ENCODE assay signal across 37 cellular contexts in the genomic region with DNA sequence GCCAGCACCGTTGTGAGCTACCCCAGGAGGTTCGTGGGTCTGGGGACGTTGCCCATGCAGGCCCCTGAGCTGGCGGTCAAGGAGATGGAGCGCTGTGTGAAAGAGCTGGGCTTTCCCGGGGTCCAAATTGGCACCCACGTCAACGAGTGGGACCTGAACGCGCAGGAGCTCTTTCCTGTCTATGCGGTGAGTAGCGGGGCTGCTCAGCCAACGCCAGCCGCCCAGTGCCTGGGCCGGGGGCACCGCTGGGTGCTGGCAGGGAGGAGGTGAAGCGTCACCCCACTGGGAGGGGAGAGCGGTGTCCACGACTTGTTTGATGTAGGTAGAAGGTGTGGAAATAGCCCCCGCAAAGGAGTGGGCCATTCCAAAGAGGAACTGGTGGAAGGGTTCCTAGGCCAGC. TPM values are rescaled to one million over a fixed set of nuclear protein-coding genes. Genes with fewer than 3 reads are reported as not detected.
"Had no signal": no experiment of that assay in that cellular context is flagged by ENCODE, and none has a peak within 500 bp of the region (broad histone marks: within the 10 kb centered on the region; RNA-seq: fewer than 3 reads in every experiment).

No MANE protein-coding gene starts in this region.

- H3K27me3 ChIP-seq: adrenal gland, body of pancreas, brain microvascular endothelial cell, breast epithelium had no signal

- DNase-seq: activated B cell treated with CpG ODN at 0.5 μM for 24 hours; activated CD4-positive, alpha-beta memory T cell treated with anti-CD3 and anti-CD28 coated beads for 36 hours; activated CD4-positive, alpha-beta T cell treated with anti-CD3 and anti-CD28 coated beads for 4 hours; activated CD4-positive, alpha-beta T cell treated with anti-CD3 and anti-CD28 coated beads, Interleukin-2, amount 10 ng/mL, durations not matched to agents 24 days and 14 days; activated CD4-positive, alpha-beta T cell treated with anti-CD3 and anti-CD28 coated beads, Interleukin-2, amount 50 U/mL, for 1 hour; activated CD4-positive, alpha-beta T cell treated with anti-CD3 and anti-CD28 coated beads, Interleukin-2, amount 50 U/mL, for 4 hours; activated CD4-positive, CD25-positive, alpha-beta regulatory T cell treated with anti-CD3 and anti-CD28 coated beads, Interleukin-2, amount 50 U/mL, for 72 hours; activated CD8-positive, alpha-beta memory T cell treated with anti-CD3 and anti-CD28 coated beads, Interleukin-2, amount 50 U/mL, for 4 hours; activated CD8-positive, alpha-beta T cell treated with anti-CD3 and anti-CD28 coated beads for 36 hours; activated effector memory CD4-positive, alpha-beta T cell treated with anti-CD3 and anti-CD28 coated beads, Interleukin-2, amount 50 U/mL, for 16 hours; activated gamma-delta T cell treated with Interleukin-2 at 50 U/mL for 16 hours; activated naive CD4-positive, alpha-beta T cell; activated naive CD4-positive, alpha-beta T cell treated with anti-CD3 and anti-CD28 coated beads for 36 hours; activated naive CD4-positive, alpha-beta T cell treated with anti-CD3 and anti-CD28 coated beads, Interleukin-2, amount 50 U/mL, for 16 hours; activated naive CD8-positive, alpha-beta T cell treated with anti-CD3 and anti-CD28 coated beads for 36 hours; activated T-cell treated with anti-CD3 and anti-CD28 coated beads for 4 hours; activated T-cell treated with anti-CD3 and anti-CD28 coated beads, Interleukin-2, amount 50 U/mL, for 1 hour; activated T-cell treated with anti-CD3 and anti-CD28 coated beads, Interleukin-2, amount 50 U/mL, for 4 hours; activated T-cell treated with anti-CD3 and anti-CD28 coated beads, Interleukin-2, amount 50 U/mL, for 72 hours; amniotic stem cell; aorta; body of pancreas; brain microvascular endothelial cell; central memory CD4-positive, alpha-beta T cell; T-helper 1 cell; T-helper 2 cell; T-helper 9 cell had no signal

- H3K27ac ChIP-seq: adrenal gland, body of pancreas, brain microvascular endothelial cell, breast epithelium, VCaP had no signal

- H3K36me3 ChIP-seq: adrenal gland, brain microvascular endothelial cell, breast epithelium had no signal

- ATAC-seq: activated CD8-positive, alpha-beta T cell treated with anti-CD3 and anti-CD28 coated beads for 36 hours; activated naive CD4-positive, alpha-beta T cell treated with anti-CD3 and anti-CD28 coated beads, Interleukin-2, amount 50 U/mL, for 72 hours; activated T-cell treated with anti-CD3 and anti-CD28 coated beads, Interleukin-2, amount 50 U/mL, for 4 hours; activated T-cell treated with anti-CD3 and anti-CD28 coated beads, Interleukin-2, amount 50 U/mL, for 72 hours; activated T-helper 17 cell treated with anti-CD3 and anti-CD28 coated beads, Interleukin-2, amount 50 U/mL, for 72 hours; body of pancreas had no signal

- FAIRE-seq: astrocyte, TTC549 had no signal

- H3K9me3 ChIP-seq: adrenal gland, body of pancreas, breast epithelium had no signal

- H3K4me1 ChIP-seq: adrenal gland, body of pancreas, breast epithelium had no signal

- H3K4me3 ChIP-seq: adrenal gland, body of pancreas, breast epithelium had no signal

RNA-seq across cellular contexts. Expression of a gene that starts 25.0 kb away (rescaled TPM):
- total RNA-seq: activated B cell treated with CpG ODN at 0.5 μM for 24 hours; activated CD4-positive, alpha-beta memory T cell treated with anti-CD3 and anti-CD28 coated beads for 36 hours; activated CD4-positive, alpha-beta T cell treated with anti-CD3 and anti-CD28 coated beads, Interleukin-2, amount 10 ng/mL, durations not matched to agents 24 days and 14 days; activated CD8-positive, alpha-beta memory T cell treated with anti-CD3 and anti-CD28 coated beads for 36 hours; activated CD8-positive, alpha-beta T cell treated with anti-CD3 and anti-CD28 coated beads for 36 hours; activated naive CD4-positive, alpha-beta T cell treated with anti-CD3 and anti-CD28 coated beads for 36 hours; activated naive CD4-positive, alpha-beta T cell treated with anti-CD3 and anti-CD28 coated beads, Interleukin-2, amount 50 U/mL, for 72 hours; activated naive CD8-positive, alpha-beta T cell treated with anti-CD3 and anti-CD28 coated beads for 36 hours; activated T-cell treated with anti-CD3 and anti-CD28 coated beads, Interleukin-2, amount 50 U/mL, for 4 hours; activated T-cell treated with anti-CD3 and anti-CD28 coated beads, Interleukin-2, amount 50 U/mL, for 72 hours; activated T-helper 1 cell treated with anti-CD3 and anti-CD28 coated beads, Interleukin-12 subunit alpha, Interleukin-12 subunit beta, Interleukin-2, Interleukin-4 antibody, amounts not matched to agents 30 ng/mL and 10 ng/mL and 1 ng/mL, durations not matched to agents 14 hours and 24 hours and 36 hours; activated T-helper 17 cell treated with anti-CD3 and anti-CD28 coated beads, Interleukin-2, amount 50 U/mL, for 72 hours; aorta; astrocyte; cardiac septum had no signal
- polyA plus RNA-seq: aorta had no signal
